ENCODE assay signal across 11 cellular contexts in genomic region chr2:33135645-33136044, GRCh38.
DNase-seq lines count a peak whose midpoint lies in the region; ATAC-seq and TF ChIP-seq lines count a peak whose summit lies in the region.
"Had no signal": no experiment of that assay in that cellular context is flagged by ENCODE, and none has a peak within 500 bp of the region (broad histone marks: within the 10 kb centered on the region; RNA-seq: fewer than 3 reads in every experiment).

No MANE protein-coding gene starts in this region.

- peaks cover 73% of the 10 kb centered on the region for H3K4me1 ChIP-seq in muscle layer of colon (ENCODE audit: insufficient read depth, low read length)
- peaks cover 13 to 31% (median 15%) of the 10 kb centered on the region in 4 donors for H3K4me1 ChIP-seq in upper lobe of left lung

- H3K27me3 ChIP-seq in muscle layer of colon (ENCODE audit: control insufficient read depth in 1 of 2, insufficient read depth in 2 of 2, low read length in 2 of 2) (no peaks in the 10 kb centered on the region), upper lobe of left lung (no peaks in the 10 kb centered on the region)

- no peak overlapping the region for H3K4me3 Mint-ChIP-seq in T-helper 2 cell treated with Interferon-gamma antibody and Interleukin-4, amounts not matched to agents 5 μg/mL and 100 μg/mL, for 36 hours

- H3K36me3 ChIP-seq in muscle layer of colon (ENCODE audit: insufficient read depth, low read length) (no peaks in the 10 kb centered on the region), upper lobe of left lung (no peaks in the 10 kb centered on the region)

- no peaks in the 10 kb centered on the region for H3K36me3 Mint-ChIP-seq in T-helper 2 cell treated with Interferon-gamma antibody and Interleukin-4, amounts not matched to agents 5 μg/mL and 100 μg/mL, for 36 hours (ENCODE audit: low read depth)

- TF ChIP-seq POLR2A in upper lobe of left lung (IDR thresholded peaks at IDR 0.05) = no peak

- peaks cover 3% of the 10 kb centered on the region for H3K4me1 Mint-ChIP-seq in T-helper 2 cell treated with Interferon-gamma antibody and Interleukin-4, amounts not matched to agents 5 μg/mL and 100 μg/mL, for 36 hours (ENCODE audit: low read depth)

- TF ChIP-seq EP300 in upper lobe of left lung (IDR thresholded peaks at IDR 0.05) = no peak

- peaks cover 10% of the 10 kb centered on the region for H3K27me3 Mint-ChIP-seq in T-helper 2 cell treated with Interferon-gamma antibody and Interleukin-4, amounts not matched to agents 5 μg/mL and 100 μg/mL, for 36 hours (ENCODE audit: low read depth)

- 51 to 63% methylated on average over 4 of the region's 4 CpGs for WGBS in upper lobe of left lung, 2 donors

- peak overlapping the region; percentile 54 for H3K9ac ChIP-seq in muscle layer of colon (ENCODE audit: low read length)

- H3K9me3 ChIP-seq in muscle layer of colon (ENCODE audit: low read length) (no peaks in the 10 kb centered on the region), upper lobe of left lung (no peaks in the 10 kb centered on the region)

- no peak for ATAC-seq in upper lobe of left lung (ENCODE audit: low FRiP score in 2 of 2)
- no peak for ATAC-seq in GM19023 (IDR thresholded peaks at IDR 0.05; ENCODE audit: unreplicated experiment)

- DNase-seq in RPMI7951 (ENCODE audit: low read depth) = peak; percentile 15
- DNase-seq in coronary artery (ENCODE audit: low spot score) = no peak
- no peak for DNase-seq in upper lobe of left lung
- no peak for DNase-seq in T-helper 2 cell treated with Interferon-gamma antibody and Interleukin-4, amounts not matched to agents 5 μg/mL and 100 μg/mL, for 36 hours (ENCODE audit: low spot score)
- DNase-seq in OCI-M1 (lab: John Stamatoyannopoulos, UW) = no peak
- DNase-seq: activated naive CD4-positive, alpha-beta T cell; mesendoderm; RPMI8226; T1000 had no signal

- H3K4me3 ChIP-seq in coronary artery (peak overlapping the region; percentile 69), muscle layer of colon (ENCODE audit: low read depth in 1 of 2, low read length in 2 of 2) (peak overlapping the region; percentile 11 to 35), upper lobe of left lung (peak overlapping the region in 3 of 4 donors; percentile 18 to 30 (median 28))

- TF ChIP-seq CTCF in coronary artery (IDR thresholded peaks at IDR 0.05) = no peak
- no peak for TF ChIP-seq CTCF in upper lobe of left lung (IDR thresholded peaks at IDR 0.05)

- H3K27ac Mint-ChIP-seq in T-helper 2 cell treated with Interferon-gamma antibody and Interleukin-4, amounts not matched to agents 5 μg/mL and 100 μg/mL, for 36 hours = no peak overlapping the region

- no peaks in the 10 kb centered on the region for H3K9me3 Mint-ChIP-seq in T-helper 2 cell treated with Interferon-gamma antibody and Interleukin-4, amounts not matched to agents 5 μg/mL and 100 μg/mL, for 36 hours

- peak overlapping the region; percentile 88 to 90 for H3K27ac ChIP-seq in coronary artery
- peak overlapping the region; percentile 84 for H3K27ac ChIP-seq in muscle layer of colon (ENCODE audit: low read depth, low read length)
- H3K27ac ChIP-seq in upper lobe of left lung = peak overlapping the region; percentile 35 to 84 (median 60)
